Comparison of ENCODE assay signal across 8 cellular contexts in the genomic region with DNA sequence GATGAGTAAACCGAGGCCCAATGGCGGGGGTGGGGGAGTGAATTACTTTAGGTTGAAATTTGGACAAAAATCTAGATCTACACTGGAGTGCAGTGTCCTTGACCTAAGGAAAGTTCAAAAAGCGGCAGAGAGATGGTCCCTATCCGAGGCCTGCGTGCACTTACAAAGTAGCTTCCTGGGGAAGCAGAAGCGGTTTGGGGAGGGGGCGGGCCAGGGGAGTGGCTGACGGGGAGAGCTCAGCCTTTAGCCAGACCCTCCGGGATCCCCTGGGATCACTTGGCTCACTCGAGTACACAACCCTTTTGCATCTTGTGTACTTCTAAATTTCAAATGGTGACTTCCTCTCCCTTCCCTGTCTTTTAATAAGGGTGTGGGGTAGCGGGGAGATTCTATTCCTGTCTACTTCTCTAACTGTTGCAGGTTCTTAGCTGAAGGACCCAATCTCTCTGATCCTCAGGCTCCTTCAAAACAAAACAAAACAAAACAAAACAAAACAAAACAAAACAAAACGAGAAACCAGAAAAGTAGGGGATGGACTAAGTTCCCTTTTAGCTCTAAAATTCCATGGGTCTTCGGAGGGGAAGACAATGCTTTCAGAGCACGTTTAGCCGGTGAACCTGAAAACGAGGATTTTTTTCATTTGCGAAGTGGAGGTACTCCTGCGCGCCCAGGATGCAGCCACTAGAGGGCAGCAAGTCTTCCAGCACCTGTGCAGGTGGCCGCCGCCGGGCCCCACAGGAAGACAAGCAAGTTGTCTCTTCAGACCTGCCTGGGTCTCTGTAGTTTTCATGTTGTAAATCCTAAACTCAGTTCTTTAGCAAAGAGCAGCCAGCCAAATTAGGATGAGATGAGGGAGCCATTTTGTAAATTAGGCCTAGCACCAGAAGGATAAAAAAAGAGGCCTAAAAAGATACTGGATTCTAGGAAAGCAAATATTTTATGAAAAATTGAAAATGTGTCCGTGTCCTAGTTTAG. TPM values are rescaled to one million over a fixed set of nuclear protein-coding genes. Genes with fewer than 3 reads are reported as not detected.
DNase-seq lines count a peak whose midpoint lies in the region; ATAC-seq and TF ChIP-seq lines count a peak whose summit lies in the region.

No MANE protein-coding gene starts in this region.

- no peak for ATAC-seq in GM21423 (IDR thresholded peaks at IDR 0.05; ENCODE audit: unreplicated experiment)

- peak; percentile 33 for DNase-seq in GF-D8 (lab: John Stamatoyannopoulos, UW)
- DNase-seq in RWPE1 (ENCODE audit: low spot score), result peak; percentile 74
- DNase-seq in activated effector memory CD4-positive, alpha-beta T cell treated with anti-CD3 and anti-CD28 coated beads, Interleukin-2, amount 50 U/mL, for 16 hours, result peak; percentile 94
- DNase-seq in germinal center (ENCODE audit: low spot score), result peak; percentile 87
- DNase-seq in osteocyte (ENCODE audit: extremely low spot score, unreplicated experiment), result no peak
- DNase-seq in tibial nerve (ENCODE audit: low spot score in 2 of 2), result peak; percentile 48 to 74

- peak; percentile 100 for TF ChIP-seq CTCF in KMS-11 (conservative IDR thresholded peaks at IDR 0.05; ENCODE audit: low read depth, low read length)
- TF ChIP-seq CTCF in RWPE1 (conservative IDR thresholded peaks at IDR 0.05; ENCODE audit: low read depth), result peak; percentile 96
- peak; percentile 95 for TF ChIP-seq CTCF in osteocyte (IDR thresholded peaks at IDR 0.05)
- peak; percentile 75 to 95 (median 89) for TF ChIP-seq CTCF in tibial nerve (IDR thresholded peaks at IDR 0.05)

- no peak overlapping the region for H3K9ac ChIP-seq in KMS-11

- H3K9me3 Mint-ChIP-seq in osteocyte (ENCODE audit: unreplicated experiment), result peaks cover 12% of the 10 kb centered on the region

- no peaks in the 10 kb centered on the region for H4K20me1 ChIP-seq in KMS-11 (ENCODE audit: insufficient read depth)

- H3K27ac ChIP-seq in KMS-11 (no peak overlapping the region), RWPE1 (no peak overlapping the region), tibial nerve (no peak overlapping the region)

- H3K4me3 ChIP-seq in KMS-11 (IDR thresholded peaks at IDR 0.05; ENCODE audit: insufficient read depth, low read depth, low read length) (peak overlapping the region; percentile 86), tibial nerve (no peak overlapping the region)

- no peak for TF ChIP-seq POLR2A in tibial nerve (IDR thresholded peaks at IDR 0.05)

- H3K27ac Mint-ChIP-seq in osteocyte (ENCODE audit: unreplicated experiment), result no peak overlapping the region

- CTCF ChIA-PET in RWPE1 (lab: Yijun Ruan, JAX), result interaction anchor here (0.5 to 2.0 kb wide), 21 partner anchors 8 to 288 kb away, joined by 3 to 8 read pairs (median 4); a partner anchor contains a TSS

- peak overlapping the region; percentile 81 for H2AFZ ChIP-seq in KMS-11 (ENCODE audit: low read depth)

- TF ChIP-seq EP300 in tibial nerve (IDR thresholded peaks at IDR 0.05), result no peak

- peaks cover 0 to 8% (median 0%) of the 10 kb centered on the region in 4 donors for H3K9me3 ChIP-seq in tibial nerve

- H3K27me3 ChIP-seq in KMS-11 (ENCODE audit: insufficient read depth, low read depth) (no peaks in the 10 kb centered on the region), tibial nerve (no peaks in the 10 kb centered on the region)

- H3K36me3 Mint-ChIP-seq in osteocyte (ENCODE audit: unreplicated experiment), result no peaks in the 10 kb centered on the region

- POLR2A ChIA-PET in RWPE1 (lab: Yijun Ruan, JAX; ENCODE audit: low non-redundant PET), result no interaction called here

- H3K36me3 ChIP-seq in KMS-11 (ENCODE audit: insufficient read depth) (no peaks in the 10 kb centered on the region), tibial nerve (no peaks in the 10 kb centered on the region)

- peak overlapping the region; percentile 34 for H3K4me3 Mint-ChIP-seq in osteocyte (ENCODE audit: unreplicated experiment)

- peaks cover 24% of the 10 kb centered on the region for H3K4me1 Mint-ChIP-seq in osteocyte (ENCODE audit: unreplicated experiment)

- 16 to 18% methylated on average over 23 of the region's 23 CpGs for WGBS in tibial nerve, 2 donors

- peak overlapping the region; percentile 43 for H3K4me2 ChIP-seq in KMS-11

- peaks cover 3% of the 10 kb centered on the region for H3K27me3 Mint-ChIP-seq in osteocyte (ENCODE audit: unreplicated experiment)

- H3K79me2 ChIP-seq in KMS-11 (ENCODE audit: insufficient read depth, low read depth), result no peaks in the 10 kb centered on the region

- H3K4me1 ChIP-seq in KMS-11 (ENCODE audit: low read depth, poor library complexity, severe bottlenecking), result peaks cover 12% of the 10 kb centered on the region
- H3K4me1 ChIP-seq in tibial nerve, result peaks cover 0 to 8% (median 0%) of the 10 kb centered on the region in 4 donors

RNA-seq across cellular contexts. Expression of a gene that starts 17.9 kb away (rescaled TPM):
- total RNA-seq in osteocyte (33.9 and 35.5 TPM in 2 replicates), tibial nerve (10 to 100 TPM; 35.7 to 44.6 (median 41.7) TPM)

RNA-seq across cellular contexts. Expression of a gene that starts 53.8 kb away (rescaled TPM):
- total RNA-seq in osteocyte (7.1 and 9.0 TPM in 2 replicates), tibial nerve (1 to 10 TPM; 3.3 to 8.1 (median 5.3) TPM)
